In genomic region chr2:7023542-7023941, GRCh38 we compare ENCODE assay signal across 19 cellular contexts.
DNase-seq lines count a peak whose midpoint lies in the region; ATAC-seq and TF ChIP-seq lines count a peak whose summit lies in the region.
"Had no signal": no experiment of that assay in that cellular context is flagged by ENCODE, and none has a peak within 500 bp of the region (broad histone marks: within the 10 kb centered on the region; RNA-seq: fewer than 3 reads in every experiment).

No MANE protein-coding gene starts in this region.

- H2AFZ ChIP-seq in mesenchymal stem cell (ENCODE audit: low read depth, low read length), result no peak overlapping the region

- H3K36me3 Mint-ChIP-seq in activated T-cell treated with anti-CD3 and anti-CD28 coated beads, Interleukin-2, amount 50 U/mL, for 72 hours (ENCODE audit: insufficient read depth in 2 of 2), result peaks cover 0 to 23% of the 10 kb centered on the region in 2 donors
- no peaks in the 10 kb centered on the region for H3K36me3 Mint-ChIP-seq in stimulated activated memory B cell treated with anti-CD40 and anti-IgM and Interleukin-4, amounts not matched to agents 10 μg/mL and 1 μg/mL and 100 μg/mL, for 72 hours

- H3K9me3 Mint-ChIP-seq in activated T-cell treated with anti-CD3 and anti-CD28 coated beads, Interleukin-2, amount 50 U/mL, for 72 hours, result no peaks in the 10 kb centered on the region
- no peaks in the 10 kb centered on the region for H3K9me3 Mint-ChIP-seq in stimulated activated memory B cell treated with anti-CD40 and anti-IgM and Interleukin-4, amounts not matched to agents 10 μg/mL and 1 μg/mL and 100 μg/mL, for 72 hours
- H3K9me3 Mint-ChIP-seq: activated B cell treated with CpG ODN at 0.5 μM for 24 hours; central memory CD8-positive, alpha-beta T cell; IgD-negative memory B cell; natural killer cell had no signal

- no peaks in the 10 kb centered on the region for H3K27me3 Mint-ChIP-seq in activated T-cell treated with anti-CD3 and anti-CD28 coated beads, Interleukin-2, amount 50 U/mL, for 72 hours (ENCODE audit: low read depth)
- no peaks in the 10 kb centered on the region for H3K27me3 Mint-ChIP-seq in stimulated activated memory B cell treated with anti-CD40 and anti-IgM and Interleukin-4, amounts not matched to agents 10 μg/mL and 1 μg/mL and 100 μg/mL, for 72 hours
- H3K27me3 Mint-ChIP-seq: activated B cell treated with CpG ODN at 0.5 μM for 24 hours; central memory CD8-positive, alpha-beta T cell; IgD-negative memory B cell had no signal

- H3K23ac ChIP-seq in mesenchymal stem cell (ENCODE audit: low read length in 2 of 2), result no peak overlapping the region

- H3K79me1 ChIP-seq in mesenchymal stem cell (replicated peaks; ENCODE audit: low read length, poor library complexity, severe bottlenecking), result no peaks in the 10 kb centered on the region

- H3K4me3 ChIP-seq in endocrine pancreas (ENCODE audit: control insufficient read depth, insufficient read depth, low read length), result peak overlapping the region; percentile 37
- H3K4me3 ChIP-seq in mesenchymal stem cell (ENCODE audit: insufficient read depth in 1 of 2, low read depth in 1 of 2, low read length in 2 of 2), result peak overlapping the region in 1 of 2 experiments; percentile 29
- no peak overlapping the region for H3K4me3 ChIP-seq in uterus
- H3K4me3 ChIP-seq: right lobe of liver had no signal

- intact Hi-C loops in uterus (cut with DNase I; ENCODE audit: low total_unique reads), result no loop called here

- H2BK12ac ChIP-seq in mesenchymal stem cell (ENCODE audit: low read length in 2 of 2), result no peak overlapping the region

- H3K4me2 ChIP-seq in mesenchymal stem cell (ENCODE audit: low read length, poor library complexity, severe bottlenecking), result no peak overlapping the region

- no peak overlapping the region for H3K4ac ChIP-seq in mesenchymal stem cell (ENCODE audit: low read depth in 1 of 2, low read length in 2 of 2)

- H3K27ac ChIP-seq in mesenchymal stem cell (ENCODE audit: low read length, poor library complexity, severe bottlenecking) (no peak overlapping the region), uterus (peak overlapping the region; percentile 72 to 80)
- H3K27ac ChIP-seq: right lobe of liver had no signal

- no peak for TF ChIP-seq POLR2A in uterus (IDR thresholded peaks at IDR 0.05)

- no peak overlapping the region for H4K91ac ChIP-seq in mesenchymal stem cell (ENCODE audit: low read length)

- no peaks in the 10 kb centered on the region for H3K4me1 Mint-ChIP-seq in activated T-cell treated with anti-CD3 and anti-CD28 coated beads, Interleukin-2, amount 50 U/mL, for 72 hours (ENCODE audit: low read depth)
- H3K4me1 Mint-ChIP-seq in stimulated activated memory B cell treated with anti-CD40 and anti-IgM and Interleukin-4, amounts not matched to agents 10 μg/mL and 1 μg/mL and 100 μg/mL, for 72 hours, result no peaks in the 10 kb centered on the region
- H3K4me1 Mint-ChIP-seq: activated B cell treated with CpG ODN at 0.5 μM for 24 hours, IgD-negative memory B cell had no signal

- TF ChIP-seq CTCF in uterus (IDR thresholded peaks at IDR 0.05), result no peak

- H3K18ac ChIP-seq in mesenchymal stem cell (ENCODE audit: low read depth in 1 of 2, low read length in 2 of 2), result no peak overlapping the region

- H3K9ac ChIP-seq in endocrine pancreas (ENCODE audit: control insufficient read depth, insufficient read depth, low read length) (no peak overlapping the region), mesenchymal stem cell (ENCODE audit: low read length) (peak overlapping the region; percentile 18)

- H4K8ac ChIP-seq in mesenchymal stem cell (ENCODE audit: low read length), result no peak overlapping the region

- H3K9me3 ChIP-seq in endocrine pancreas (ENCODE audit: control insufficient read depth, low read length), result no peaks in the 10 kb centered on the region
- no peaks in the 10 kb centered on the region for H3K9me3 ChIP-seq in mesenchymal stem cell (ENCODE audit: control insufficient read depth, low read length)
- H3K9me3 ChIP-seq in uterus, result no peaks in the 10 kb centered on the region
- H3K9me3 ChIP-seq: right lobe of liver had no signal

- H2BK15ac ChIP-seq in mesenchymal stem cell (ENCODE audit: low read depth, poor library complexity, severe bottlenecking), result no peak overlapping the region

- H2BK5ac ChIP-seq in mesenchymal stem cell (ENCODE audit: low read depth, low read length, poor library complexity, severe bottlenecking), result no peak overlapping the region

- no peaks in the 10 kb centered on the region for H3K27me3 ChIP-seq in endocrine pancreas (ENCODE audit: control insufficient read depth, insufficient read depth, low read length)
- H3K27me3 ChIP-seq in mesenchymal stem cell (ENCODE audit: control insufficient read depth in 1 of 2, insufficient read depth in 1 of 2, low read length in 2 of 2), result no peaks in the 10 kb centered on the region
- H3K27me3 ChIP-seq in uterus, result no peaks in the 10 kb centered on the region
- H3K27me3 ChIP-seq: right lobe of liver had no signal

- ATAC-seq in activated T-cell treated with anti-CD3 and anti-CD28 coated beads, Interleukin-2, amount 50 U/mL, for 72 hours (replicated peaks in 1 of 2), result no peak
- ATAC-seq in GM18867 (IDR thresholded peaks at IDR 0.05; ENCODE audit: unreplicated experiment), result no peak
- ATAC-seq in stimulated activated memory B cell treated with anti-CD40 and anti-IgM and Interleukin-4, amounts not matched to agents 10 μg/mL and 1 μg/mL and 100 μg/mL, for 72 hours, result no peak
- ATAC-seq: left lobe of liver, natural killer cell had no signal

- no peaks in the 10 kb centered on the region for H3K4me1 ChIP-seq in endocrine pancreas (ENCODE audit: control insufficient read depth, insufficient read depth, low read length)
- peaks cover 15% of the 10 kb centered on the region for H3K4me1 ChIP-seq in mesenchymal stem cell (ENCODE audit: control insufficient read depth, insufficient read depth, low read depth, low read length)
- peaks cover 0 to 11% of the 10 kb centered on the region in 2 donors for H3K4me1 ChIP-seq in uterus
- H3K4me1 ChIP-seq: right lobe of liver had no signal

- 75% methylated on average over 2 of the region's 2 CpGs for WGBS in mesenchymal stem cell

- DNase-seq in activated T-cell treated with anti-CD3 and anti-CD28 coated beads, Interleukin-2, amount 50 U/mL, for 72 hours, result no peak
- DNase-seq in activated T-cell treated with anti-CD3 and anti-CD28 coated beads for 4 hours (no peak), mesenchymal stem cell (no peak), uterus (peak; percentile 59 to 61), foreskin melanocyte (no peak)
- DNase-seq: activated B cell treated with CpG ODN at 0.5 μM for 24 hours; activated naive CD4-positive, alpha-beta T cell treated with Interleukin-2 at 50 U/mL for 16 hours; H7; natural killer cell; NCI-H1048; NCI-H345; right lobe of liver; stimulated activated naive CD4-positive, alpha-beta T cell had no signal

- peak overlapping the region; percentile 47 for H3K27ac Mint-ChIP-seq in activated T-cell treated with anti-CD3 and anti-CD28 coated beads, Interleukin-2, amount 50 U/mL, for 72 hours
- no peak overlapping the region for H3K27ac Mint-ChIP-seq in stimulated activated memory B cell treated with anti-CD40 and anti-IgM and Interleukin-4, amounts not matched to agents 10 μg/mL and 1 μg/mL and 100 μg/mL, for 72 hours
- H3K27ac Mint-ChIP-seq: activated B cell treated with CpG ODN at 0.5 μM for 24 hours, IgD-negative memory B cell, natural killer cell had no signal

- no peaks in the 10 kb centered on the region for H3K36me3 ChIP-seq in endocrine pancreas (ENCODE audit: control insufficient read depth, insufficient read depth, low read length)
- H3K36me3 ChIP-seq in mesenchymal stem cell (ENCODE audit: control insufficient read depth in 1 of 2, insufficient read depth in 2 of 2, low read depth in 1 of 2, low read length in 2 of 2), result peaks cover 0 to 36% of the 10 kb centered on the region in 2 experiments
- no peaks in the 10 kb centered on the region for H3K36me3 ChIP-seq in uterus
- H3K36me3 ChIP-seq: right lobe of liver had no signal

- no peak overlapping the region for H2BK120ac ChIP-seq in mesenchymal stem cell (ENCODE audit: low read depth, low read length)

- no peak overlapping the region for H2AK5ac ChIP-seq in mesenchymal stem cell (ENCODE audit: low read length, severe bottlenecking)

- H3K14ac ChIP-seq in mesenchymal stem cell (ENCODE audit: low read length in 2 of 2), result no peak overlapping the region

- no peak overlapping the region for H3K4me3 Mint-ChIP-seq in activated T-cell treated with anti-CD3 and anti-CD28 coated beads, Interleukin-2, amount 50 U/mL, for 72 hours
- no peak overlapping the region for H3K4me3 Mint-ChIP-seq in stimulated activated memory B cell treated with anti-CD40 and anti-IgM and Interleukin-4, amounts not matched to agents 10 μg/mL and 1 μg/mL and 100 μg/mL, for 72 hours
- H3K4me3 Mint-ChIP-seq: activated B cell treated with CpG ODN at 0.5 μM for 24 hours; central memory CD8-positive, alpha-beta T cell; IgD-negative memory B cell; natural killer cell had no signal

Comparison
In these comparisons a context has a peak if more than half of its experiments do, and no peak if none do; other contexts are left out.
1. DNase-seq: peak in uterus (2 of 2); none in activated T-cell treated with anti-CD3 and anti-CD28 coated beads, Interleukin-2, amount 50 U/mL, for 72 hours (0 of 2), activated T-cell treated with anti-CD3 and anti-CD28 coated beads for 4 hours (single experiment), mesenchymal stem cell (single experiment) and foreskin melanocyte (single experiment).